ENCODE assay signal across 30 cellular contexts in genomic region chr6:43471399-43471798, GRCh38. TPM values are rescaled to one million over a fixed set of nuclear protein-coding genes. Genes with fewer than 3 reads are reported as not detected.
"Had no signal": no experiment of that assay in that cellular context is flagged by ENCODE, and none has a peak within 500 bp of the region (broad histone marks: within the 10 kb centered on the region; RNA-seq: fewer than 3 reads in every experiment).

No MANE protein-coding gene starts in this region.

- H3K4me1 ChIP-seq: esophagus muscularis mucosa, left lung, lower lobe of right lung, pancreas, tibial nerve had no signal

- ATAC-seq: activated naive CD4-positive, alpha-beta T cell treated with anti-CD3 and anti-CD28 coated beads, Interleukin-2, amount 50 U/mL, for 72 hours; activated T-helper 17 cell treated with anti-CD3 and anti-CD28 coated beads, Interleukin-2, amount 50 U/mL, for 72 hours; foreskin keratinocyte; heart right ventricle; left lung; lower lobe of right lung; naive thymus-derived CD8-positive, alpha-beta T cell; right cardiac atrium; stimulated activated naive B cell treated with anti-CD40 and anti-IgM and Interleukin-4, amounts not matched to agents 10 μg/mL and 1 μg/mL and 100 μg/mL, for 72 hours had no signal

- DNase-seq: activated CD4-positive, alpha-beta memory T cell treated with anti-CD3 and anti-CD28 coated beads for 36 hours; activated CD4-positive, alpha-beta T cell treated with anti-CD3 and anti-CD28 coated beads, Interleukin-2, amount 10 ng/mL, durations not matched to agents 24 days and 14 days; activated CD4-positive, CD25-positive, alpha-beta regulatory T cell treated with anti-CD3 and anti-CD28 coated beads, Interleukin-2, amount 50 U/mL, for 72 hours; activated CD8-positive, alpha-beta memory T cell treated with anti-CD3 and anti-CD28 coated beads, Interleukin-2, amount 50 U/mL, for 48 hours; activated gamma-delta T cell treated with Interleukin-2 at 50 U/mL for 16 hours; activated T-cell treated with anti-CD3 and anti-CD28 coated beads, Interleukin-2, amount 50 U/mL, for 24 hours; effector CD4-positive, alpha-beta T cell; foreskin keratinocyte; heart right ventricle; left lung; lower lobe of right lung; mesenchymal stem cell; naive thymus-derived CD8-positive, alpha-beta T cell; nucleus accumbens; pancreas; right cardiac atrium; stimulated activated CD4-positive, alpha-beta T cell treated with anti-CD3 and anti-CD28 coated beads, Interleukin-15, amount 100 ng/mL, for 24 hours; stimulated activated CD4-positive, alpha-beta T cell treated with anti-CD3 and anti-CD28 coated beads, Interleukin-2, amount 100 ng/mL, for 24 hours; stimulated activated naive B cell treated with anti-CD40 and anti-IgM and Interleukin-4, amounts not matched to agents 10 μg/mL and 1 μg/mL and 100 μg/mL, for 72 hours; T-helper 9 cell; WERI-Rb-1 had no signal

- H3K27me3 ChIP-seq: foreskin keratinocyte, pancreas had no signal

- H3K36me3 ChIP-seq: esophagus muscularis mucosa, heart right ventricle, left lung, lower lobe of right lung, pancreas, suprapubic skin, tibial nerve, WERI-Rb-1 had no signal

- H3K4me3 ChIP-seq: esophagus muscularis mucosa, heart right ventricle, left lung, lower lobe of right lung, pancreas, suprapubic skin, tibial nerve had no signal

- H3K27ac ChIP-seq: esophagus muscularis mucosa, foreskin keratinocyte, heart right ventricle, left lung, lower lobe of right lung, pancreas, suprapubic skin, tibial nerve, WERI-Rb-1 had no signal

- H3K9me3 ChIP-seq: esophagus muscularis mucosa, heart right ventricle, left lung, lower lobe of right lung, pancreas, suprapubic skin, tibial nerve had no signal

- FAIRE-seq: bronchial epithelial cell, pancreas, TTC549 had no signal

RNA-seq across cellular contexts. Expression of gene DLK2, which starts 16.1 kb away (rescaled TPM):
- total RNA-seq: kidney epithelial cell had no signal

RNA-seq across cellular contexts. Expression of gene LRRC73, which starts 38.7 kb away (rescaled TPM):
- total RNA-seq: kidney epithelial cell, urinary bladder had no signal
- polyA plus RNA-seq: naive thymus-derived CD8-positive, alpha-beta T cell had no signal
